ENCODE assay signal across 22 cellular contexts in the genomic region with DNA sequence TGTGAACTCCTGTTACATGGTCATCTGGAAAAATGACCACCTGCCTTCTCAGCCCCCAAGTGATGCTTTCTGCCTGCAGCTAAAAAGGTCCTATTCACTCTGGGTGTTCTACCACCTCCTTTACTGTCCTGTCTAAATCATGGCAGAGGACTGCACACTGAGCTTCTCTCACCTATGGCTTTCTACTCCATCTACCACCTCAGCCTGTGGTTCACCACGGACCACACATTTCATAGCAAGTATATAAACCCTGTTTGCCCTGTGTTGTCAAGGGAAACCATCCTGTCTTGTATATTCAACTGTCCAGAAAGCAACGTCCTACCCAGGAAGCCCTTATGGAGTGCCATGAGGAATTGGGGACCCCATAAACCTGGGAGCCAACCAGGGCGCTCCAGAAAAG.
"Had no signal": no experiment of that assay in that cellular context is flagged by ENCODE, and none has a peak within 500 bp of the region (broad histone marks: within the 10 kb centered on the region; RNA-seq: fewer than 3 reads in every experiment).

No MANE protein-coding gene starts in this region.

- DNase-seq: IMR-90, Kasumi-1, MM.1S, NCI-H1092 treated with DMSO at 0.1 percent for 48 hours, NCI-H1417, NCI-H1436 treated with DMSO at 0.1 percent for 48 hours, NCI-H1694, NCI-H187 treated with DMSO at 0.1 percent for 48 hours, NCI-H2029 treated with DMSO at 0.1 percent for 48 hours, NCI-H2107, NCI-H226, NCI-H446, NCI-H510A, NCI-H524 treated with DMSO at 0.1 percent for 48 hours, NCI-H69, NCI-H774, Right ventricle myocardium superior, RPMI8226, SK-N-SH, SW 1271 had no signal

- H3K4me3 ChIP-seq: K562 had no signal

- ATAC-seq: HepG2, K562 had no signal
